In the genomic region with DNA sequence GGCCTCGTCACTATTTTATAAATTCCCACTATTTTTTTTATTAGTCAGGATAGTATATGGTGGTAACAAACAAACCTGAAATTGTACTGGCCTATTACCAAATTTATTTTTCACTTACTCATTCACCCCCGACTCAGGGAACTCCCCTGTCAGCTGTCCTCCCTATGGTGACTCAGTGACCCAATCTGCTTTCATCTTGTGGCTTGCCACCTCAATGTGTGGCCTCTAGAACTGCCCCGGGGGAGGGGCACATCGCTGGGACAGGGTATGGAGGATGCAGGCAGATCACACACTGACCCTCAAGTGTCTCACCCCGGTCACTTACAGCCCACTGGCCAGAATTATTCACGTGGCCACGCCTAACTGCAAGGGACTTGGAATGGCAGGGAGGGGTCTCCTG, we compare ENCODE assay signal across 9 cellular contexts.
A peak's percentile ranks its signal among the peaks of the same experiment; 100 is the strongest.
DNase-seq lines count a peak whose midpoint lies in the region; ATAC-seq and TF ChIP-seq lines count a peak whose summit lies in the region.
"Had no signal": no experiment of that assay in that cellular context is flagged by ENCODE, and none has a peak within 500 bp of the region (broad histone marks: within the 10 kb centered on the region; RNA-seq: fewer than 3 reads in every experiment).

No MANE protein-coding gene starts in this region.

- H3K9me3 ChIP-seq in CD4-positive, alpha-beta T cell (ENCODE audit: control insufficient read depth, low read length), result no peaks in the 10 kb centered on the region
- no peaks in the 10 kb centered on the region for H3K9me3 ChIP-seq in SJCRH30 (replicated peaks)

- H3K27ac Mint-ChIP-seq in CD4-positive, alpha-beta T cell, result peak overlapping the region; percentile 62

- no peaks in the 10 kb centered on the region for H3K36me3 ChIP-seq in SJCRH30

- H3K27ac ChIP-seq in CD4-positive, alpha-beta T cell (ENCODE audit: low read depth, low read length), result no peak overlapping the region
- no peak overlapping the region for H3K27ac ChIP-seq in SJCRH30

- H3K4me1 ChIP-seq in SJCRH30, result peaks cover 30% of the 10 kb centered on the region

- TF ChIP-seq CTCF in CD4-positive, alpha-beta T cell (IDR thresholded peaks at IDR 0.05), result no peak

- H3K36me3 Mint-ChIP-seq in CD4-positive, alpha-beta T cell (ENCODE audit: low read depth), result no peaks in the 10 kb centered on the region

- no peak for ATAC-seq in CD4-positive, alpha-beta T cell (ENCODE audit: poor library complexity)
- no peak for ATAC-seq in GM19324 (IDR thresholded peaks at IDR 0.05; ENCODE audit: low FRiP score, unreplicated experiment)

- no peaks in the 10 kb centered on the region for H3K9me3 Mint-ChIP-seq in CD4-positive, alpha-beta T cell

- peak in 1 of 10 experiments; percentile 3 for DNase-seq in CD4-positive, alpha-beta T cell
- DNase-seq in SJCRH30 (peak; percentile 36 to 40), astrocyte of the hippocampus (ENCODE audit: low read depth, low spot score) (peak; percentile 54), skeletal muscle cell (ENCODE audit: low read depth) (peak; percentile 19), ecto neural progenitor cell (ENCODE audit: low spot score) (no peak), OCI-M2 (lab: John Stamatoyannopoulos, UW; ENCODE audit: unreplicated experiment) (no peak), DMS53 (lab: John Stamatoyannopoulos, UW) (no peak)
- DNase-seq: KG1 had no signal

- H3K4me3 Mint-ChIP-seq in CD4-positive, alpha-beta T cell, result no peak overlapping the region

- peaks cover 44% of the 10 kb centered on the region for H3K4me1 Mint-ChIP-seq in CD4-positive, alpha-beta T cell (ENCODE audit: low read depth)

- intact Hi-C loops in CD4-positive, alpha-beta T cell (cut with DNase I, micrococcal nuclease), result no loop called here

- no peaks in the 10 kb centered on the region for H3K27me3 Mint-ChIP-seq in CD4-positive, alpha-beta T cell

- no peaks in the 10 kb centered on the region for H3K27me3 ChIP-seq in CD4-positive, alpha-beta T cell (ENCODE audit: control insufficient read depth, insufficient read depth, low read length)
- no peaks in the 10 kb centered on the region for H3K27me3 ChIP-seq in SJCRH30

- POLR2A ChIA-PET in CD4-positive, alpha-beta T cell (lab: Charles Lee), result interaction anchor here (0.5 to 1.1 kb wide), 2 partner anchors 71 to 91 kb away, joined by 3 read pairs; partner anchors contain the start of gene ACTR2

- H3K4me3 ChIP-seq in SJCRH30 (no peak overlapping the region), skeletal muscle cell (ENCODE audit: low read depth, low read length) (no peak overlapping the region)

- CTCF ChIA-PET in CD4-positive, alpha-beta T cell (lab: Charles Lee), result no interaction called here

Comparison
In these comparisons a context has a peak if more than half of its experiments do, and no peak if none do; other contexts are left out.
1. DNase-seq: peak in SJCRH30 (2 of 2), astrocyte of the hippocampus (single experiment) and skeletal muscle cell (single experiment); none in ecto neural progenitor cell (single experiment), OCI-M2 (single experiment) and DMS53 (single experiment).